20 cellular contexts compared by ENCODE assay signal in genomic region chr4:10128761-10129160, GRCh38. TPM values are rescaled to one million over a fixed set of nuclear protein-coding genes. Genes with fewer than 3 reads are reported as not detected.
A peak's percentile ranks its signal among the peaks of the same experiment; 100 is the strongest.
DNase-seq lines count a peak whose midpoint lies in the region; ATAC-seq, FAIRE-seq and TF ChIP-seq lines count a peak whose summit lies in the region.
"Had no signal": no experiment of that assay in that cellular context is flagged by ENCODE, and none has a peak within 500 bp of the region (broad histone marks: within the 10 kb centered on the region; RNA-seq: fewer than 3 reads in every experiment).

No MANE protein-coding gene starts in this region.

- no TSS peak for BruUV-seq in GM12878 (replicated peaks; lab: Mats Ljungman, UMichigan)

- peaks cover 24% of the 10 kb centered on the region for H3K4me1 Mint-ChIP-seq in osteocyte (ENCODE audit: unreplicated experiment)
- H3K4me1 Mint-ChIP-seq: B cell had no signal

- H3K36me3 ChIP-seq in GM12878 (ENCODE audit: control insufficient read depth in 2 of 2, insufficient read depth in 2 of 2, low read length in 1 of 2): no peaks in the 10 kb centered on the region
- no peaks in the 10 kb centered on the region for H3K36me3 ChIP-seq in thyroid gland
- H3K36me3 ChIP-seq in pancreas: no peaks in the 10 kb centered on the region

- no peak for DNase-seq in RWPE1 (ENCODE audit: low spot score)
- DNase-seq in GM12878 (ENCODE audit: low read depth, low spot score): no peak
- no peak for DNase-seq in osteocyte (ENCODE audit: extremely low spot score, unreplicated experiment)
- DNase-seq in thyroid gland: no peak
- no peak for DNase-seq in NCI-H1105 treated with DMSO at 0.1 percent for 48 hours (lab: John Stamatoyannopoulos, UW)
- no peak for DNase-seq in pancreas
- DNase-seq: CD8-positive, alpha-beta T cell; DMS79 treated with DMSO at 0.1 percent for 48 hours; H7; NCI-H1092 treated with DMSO at 0.1 percent for 48 hours; NCI-H1436 treated with DMSO at 0.1 percent for 48 hours; NCI-H187 treated with DMSO at 0.1 percent for 48 hours; NCI-H446; NCI-H774; NK-92 treated with Interleukin-12 subunit alpha and Interleukin-12 subunit beta, amount 100 ng/mL, for 24 hours; RPMI8226; SHP77 treated with DMSO at 0.1 percent for 48 hours had no signal

- TF ChIP-seq RAD21 in GM12878 (IDR thresholded peaks at IDR 0.05; ENCODE audit: insufficient read depth, low read depth, low read length): no peak

- RAD21 ChIA-PET in GM12878 (lab: Charles Lee; ENCODE audit: unreplicated experiment): interaction anchor here (2.5 kb wide), 1 partner anchor 11 kb away, joined by 16 read pairs; the partner anchor contains the start of gene WDR1

- no peaks in the 10 kb centered on the region for H3K36me3 Mint-ChIP-seq in osteocyte (ENCODE audit: unreplicated experiment)
- H3K36me3 Mint-ChIP-seq: CD8-positive, alpha-beta T cell had no signal

- H3K4me3 ChIP-seq in GM12878: no peak overlapping the region
- H3K4me3 ChIP-seq in thyroid gland (replicated peaks in 1 of 3): no peak overlapping the region
- H3K4me3 ChIP-seq in pancreas: no peak overlapping the region

- peak overlapping the region; percentile 50 for H3K27ac Mint-ChIP-seq in osteocyte (ENCODE audit: unreplicated experiment)
- H3K27ac Mint-ChIP-seq: B cell; CD8-positive, alpha-beta T cell had no signal

- no peak for TF ChIP-seq POLR2A in GM12878 (IDR thresholded peaks at IDR 0.05; ENCODE audit: low read depth, low read length)
- no peak for TF ChIP-seq POLR2A in thyroid gland (IDR thresholded peaks at IDR 0.05)

- in situ Hi-C loops in GM12878 (cut with MboI): no loop called here

- H3K9me3 Mint-ChIP-seq in osteocyte (ENCODE audit: unreplicated experiment): no peaks in the 10 kb centered on the region
- H3K9me3 Mint-ChIP-seq: CD8-positive, alpha-beta T cell had no signal

- SMC1A ChIA-PET in GM12878 (lab: Charles Lee; ENCODE audit: uncharacterized antibody, unreplicated experiment): interaction anchor here (3.1 kb wide), 1 partner anchor 10 kb away, joined by 18 read pairs; no protein-coding TSS in a partner anchor

- no peak overlapping the region for H3K9ac ChIP-seq in GM12878 (ENCODE audit: control insufficient read depth, insufficient read depth, low read length)

- TF ChIP-seq CTCF in RWPE1 (conservative IDR thresholded peaks at IDR 0.05; ENCODE audit: low read depth) (no peak), GM12878 (IDR thresholded peaks at IDR 0.05 in 2 of 3, conservative IDR thresholded peaks at IDR 0.05 in 1 of 3; ENCODE audit: control insufficient read depth in 2 of 3, extremely low read depth in 1 of 3, insufficient read depth in 1 of 3, low read depth in 3 of 3, low read length in 3 of 3) (no peak), osteocyte (IDR thresholded peaks at IDR 0.05) (no peak), thyroid gland (IDR thresholded peaks at IDR 0.05) (no peak), pancreas (IDR thresholded peaks at IDR 0.05) (no peak)

- no peak overlapping the region for H2AFZ ChIP-seq in GM12878 (ENCODE audit: control insufficient read depth, low read depth, low read length)

- no peaks in the 10 kb centered on the region for H3K79me2 ChIP-seq in GM12878 (ENCODE audit: control insufficient read depth, insufficient read depth, low read length)

- POLR2A ChIA-PET in RWPE1 (lab: Yijun Ruan, JAX; ENCODE audit: low non-redundant PET) (interaction anchor here (1.6 kb wide), 1 partner anchor 12 kb away, joined by 3 read pairs; the partner anchor contains the start of gene WDR1), GM12878 (lab: Charles Lee) (interaction anchor here (1.5 kb wide), 1 partner anchor 11 kb away, joined by 4 read pairs; no protein-coding TSS in a partner anchor)

- intact Hi-C loops in GM12878 (cut with micrococcal nuclease; ENCODE audit: unreplicated experiment) (no loop called here), thyroid gland (cut with DNase I) (no loop called here), pancreas (cut with DNase I) (no loop called here)

- H3K27me3 ChIP-seq in GM12878 (replicated peaks in 1 of 2; ENCODE audit: control insufficient read depth in 2 of 2, insufficient read depth in 2 of 2, low read length in 1 of 2) (no peaks in the 10 kb centered on the region; a peak in 1 of 4 replicates), thyroid gland (no peaks in the 10 kb centered on the region), pancreas (no peaks in the 10 kb centered on the region)

- WGBS in GM12878 (ENCODE audit: insufficient coverage, insufficient replicate concordance, low lambda C conversion rate, missing lambda C conversion rate): 0% methylated on average over 2 of the region's 2 CpGs
- WGBS in thyroid gland, 2 donors: 41 to 91% methylated on average over 2 of the region's 2 CpGs
- WGBS in pancreas, 2 donors: 39 to 56% methylated on average over 2 of the region's 2 CpGs

- H3K9me3 ChIP-seq in GM12878 (replicated peaks; ENCODE audit: control insufficient read depth, insufficient read depth, low read length) (no peaks in the 10 kb centered on the region; the same call in 2 of the 3 replicates), thyroid gland (no peaks in the 10 kb centered on the region), pancreas (no peaks in the 10 kb centered on the region)

- FAIRE-seq in GM12878 (lab: Jason Lieb, UNC): no peak
- no peak for FAIRE-seq in pancreas (lab: Jason Lieb, UNC)

- TF ChIP-seq EP300 in GM12878 (IDR thresholded peaks at IDR 0.05; ENCODE audit: borderline replicate concordance in 1 of 2, control insufficient read depth in 1 of 2, low read depth in 2 of 2, low read length in 2 of 2): no peak

- no peaks in the 10 kb centered on the region for H3K27me3 Mint-ChIP-seq in osteocyte (ENCODE audit: unreplicated experiment)

- H3K4me3 Mint-ChIP-seq in osteocyte (ENCODE audit: unreplicated experiment): no peak overlapping the region
- H3K4me3 Mint-ChIP-seq: B cell; CD8-positive, alpha-beta T cell had no signal

- CTCF ChIA-PET in RWPE1 (lab: Yijun Ruan, JAX): no interaction called here
- CTCF ChIA-PET in GM12878 (lab: Yijun Ruan, JAX): interaction anchor here (1.2 to 1.8 kb wide), 2 partner anchors 10 to 26 kb away, joined by 3 to 5 read pairs; no protein-coding TSS in a partner anchor

- no peaks in the 10 kb centered on the region for H4K20me1 ChIP-seq in GM12878 (ENCODE audit: control insufficient read depth, insufficient read depth)

- no peaks in the 10 kb centered on the region for H3K4me1 ChIP-seq in GM12878 (ENCODE audit: control insufficient read depth, insufficient read depth, low read length)
- H3K4me1 ChIP-seq in thyroid gland: peaks cover 53 to 58% of the 10 kb centered on the region in 2 donors
- no peaks in the 10 kb centered on the region for H3K4me1 ChIP-seq in pancreas

- peak overlapping the region; percentile 70 for H3K27ac ChIP-seq in RWPE1
- H3K27ac ChIP-seq in GM12878 (ENCODE audit: control insufficient read depth, insufficient read depth): no peak overlapping the region
- peak overlapping the region in 2 of 3 donors; percentile 13 to 18 for H3K27ac ChIP-seq in thyroid gland
- no peak overlapping the region for H3K27ac ChIP-seq in pancreas
- H3K27ac ChIP-seq: C4-2B had no signal

- no peak overlapping the region for H3K4me2 ChIP-seq in GM12878 (ENCODE audit: control insufficient read depth, insufficient read depth)

- peak; percentile 42 for ATAC-seq in GM12878
- no peak for ATAC-seq in GM21528 (IDR thresholded peaks at IDR 0.05; ENCODE audit: low FRiP score, unreplicated experiment)
- ATAC-seq in pancreas: no peak
- ATAC-seq: CD8-positive, alpha-beta T cell had no signal

TF ChIP-seq in GM12878, 131 proteins besides CTCF, POLR2A, EP300 and RAD21 (continues in another document):
- no peak for TF ChIP-seq HCFC1 (IDR thresholded peaks at IDR 0.05; ENCODE audit: low read length)
- TF ChIP-seq ZNF24 (IDR thresholded peaks at IDR 0.05): no peak
- TF ChIP-seq TCF3 (IDR thresholded peaks at IDR 0.05; ENCODE audit: borderline replicate concordance, insufficient read depth, low read depth, low read length): no peak
- no peak for TF ChIP-seq STAT3 (IDR thresholded peaks at IDR 0.05; ENCODE audit: low read depth, low read length)
- TF ChIP-seq MTA3 (IDR thresholded peaks at IDR 0.05; ENCODE audit: borderline replicate concordance, low read length): no peak
- no peak for TF ChIP-seq CREM (IDR thresholded peaks at IDR 0.05; ENCODE audit: low read depth)
- TF ChIP-seq SKIL (IDR thresholded peaks at IDR 0.05; ENCODE audit: low read depth, poor library complexity, severe bottlenecking): no peak

RNA-seq across cellular contexts. Expression of gene WDR1, which starts 12.2 kb away (rescaled TPM):
- total RNA-seq in GM12878 (2013; cell fraction: nucleolus; rRNA removed): 70.7 and 75.4 TPM in 2 replicates
- total RNA-seq in GM12878 (2014; rRNA removed) (250 and 290 TPM in 2 replicates), GM12878 (2014; rRNA removed; fragmentation: Illumina TruSeq; extraction: Trizol) (202 and 221 TPM in 2 replicates), GM12878 (2021) (397 and 420 TPM in 2 replicates), osteocyte (533 and 537 TPM in 2 replicates), thyroid gland (100 to 1,000 TPM; 122 to 238 (median 213) TPM), pancreas (100 to 1,000 TPM in 1 of 6 donors, 10 to 100 TPM in 5; 56.8 to 102 (median 62.9) TPM)
- polyA plus RNA-seq in GM12878 (2011; ENCODE audit: low read depth): 99.8 TPM
- polyA plus RNA-seq in GM12878 (2011; rRNA removed) (297 and 322 TPM in 2 replicates), GM12878 (2014; fragmentation: Illumina TruSeq; extraction: Trizol) (289 and 325 TPM in 2 replicates), GM12878 (2014; fragmentation: Nextera tagmentation; extraction: Ambion mirVana) (10 to 100 TPM; 28.5 to 57.1 TPM), GM12878 (2014; rRNA removed) (276 and 292 TPM in 2 replicates), GM12878 (2016; fragmentation: Nextera tagmentation; extraction: Ambion mirVana) (100 to 1,000 TPM; 334 to 348 TPM), pancreas (10 to 100 TPM; 30.0 to 43.3 TPM)
- 401 and 501 TPM in 2 replicates for polyA plus RNA-seq in GM12878 (2011; cell fraction: cytosol; rRNA removed)
- 291 and 412 TPM in 2 replicates for polyA plus RNA-seq in GM12878 (2011; cell fraction: nucleus; rRNA removed)
- polyA plus RNA-seq in GM12878 (2012): 164 and 182 TPM in 2 replicates
- polyA minus RNA-seq in GM12878 (2011; rRNA and poly(A)+ RNA removed): 278 and 351 TPM in 2 replicates
- 100.0 and 127 TPM in 2 replicates for polyA minus RNA-seq in GM12878 (2011; cell fraction: cytosol; rRNA and poly(A)+ RNA removed)
- polyA minus RNA-seq in GM12878 (2011; cell fraction: nucleus; rRNA and poly(A)+ RNA removed): 60.9 and 119 TPM in 2 replicates

Comparison
In these comparisons a context has a peak if more than half of its experiments do, and no peak if none do; other contexts are left out.
1. H3K27ac ChIP-seq: peak in RWPE1 (single experiment) and thyroid gland (2 of 3); none in GM12878 (single experiment) and pancreas (0 of 4).